ENCODE assay signal across 1 cellular context in genomic region chr11:65266210-65266609, GRCh38.
TF ChIP-seq lines count a peak whose summit lies in the region.

No MANE protein-coding gene starts in this region.

TF ChIP-seq in GM12878, 131 proteins besides CTCF, POLR2A, EP300 and RAD21:
- TF ChIP-seq POLR2AphosphoS5 (IDR thresholded peaks at IDR 0.05; ENCODE audit: low read length) = no peak
- no peak for TF ChIP-seq ATF3 (IDR thresholded peaks at IDR 0.05; ENCODE audit: borderline replicate concordance, extremely low read depth, low read depth, low read length)
